In genomic region chr9:96644137-96644536, GRCh38 we compare ENCODE assay signal across 1 cellular context.
TF ChIP-seq lines count a peak whose summit lies in the region.

No MANE protein-coding gene starts in this region.

TF ChIP-seq in GM23338, 12 proteins besides CTCF, POLR2A, EP300 and RAD21 (continued from another document):
- TF ChIP-seq, protein P1, sequence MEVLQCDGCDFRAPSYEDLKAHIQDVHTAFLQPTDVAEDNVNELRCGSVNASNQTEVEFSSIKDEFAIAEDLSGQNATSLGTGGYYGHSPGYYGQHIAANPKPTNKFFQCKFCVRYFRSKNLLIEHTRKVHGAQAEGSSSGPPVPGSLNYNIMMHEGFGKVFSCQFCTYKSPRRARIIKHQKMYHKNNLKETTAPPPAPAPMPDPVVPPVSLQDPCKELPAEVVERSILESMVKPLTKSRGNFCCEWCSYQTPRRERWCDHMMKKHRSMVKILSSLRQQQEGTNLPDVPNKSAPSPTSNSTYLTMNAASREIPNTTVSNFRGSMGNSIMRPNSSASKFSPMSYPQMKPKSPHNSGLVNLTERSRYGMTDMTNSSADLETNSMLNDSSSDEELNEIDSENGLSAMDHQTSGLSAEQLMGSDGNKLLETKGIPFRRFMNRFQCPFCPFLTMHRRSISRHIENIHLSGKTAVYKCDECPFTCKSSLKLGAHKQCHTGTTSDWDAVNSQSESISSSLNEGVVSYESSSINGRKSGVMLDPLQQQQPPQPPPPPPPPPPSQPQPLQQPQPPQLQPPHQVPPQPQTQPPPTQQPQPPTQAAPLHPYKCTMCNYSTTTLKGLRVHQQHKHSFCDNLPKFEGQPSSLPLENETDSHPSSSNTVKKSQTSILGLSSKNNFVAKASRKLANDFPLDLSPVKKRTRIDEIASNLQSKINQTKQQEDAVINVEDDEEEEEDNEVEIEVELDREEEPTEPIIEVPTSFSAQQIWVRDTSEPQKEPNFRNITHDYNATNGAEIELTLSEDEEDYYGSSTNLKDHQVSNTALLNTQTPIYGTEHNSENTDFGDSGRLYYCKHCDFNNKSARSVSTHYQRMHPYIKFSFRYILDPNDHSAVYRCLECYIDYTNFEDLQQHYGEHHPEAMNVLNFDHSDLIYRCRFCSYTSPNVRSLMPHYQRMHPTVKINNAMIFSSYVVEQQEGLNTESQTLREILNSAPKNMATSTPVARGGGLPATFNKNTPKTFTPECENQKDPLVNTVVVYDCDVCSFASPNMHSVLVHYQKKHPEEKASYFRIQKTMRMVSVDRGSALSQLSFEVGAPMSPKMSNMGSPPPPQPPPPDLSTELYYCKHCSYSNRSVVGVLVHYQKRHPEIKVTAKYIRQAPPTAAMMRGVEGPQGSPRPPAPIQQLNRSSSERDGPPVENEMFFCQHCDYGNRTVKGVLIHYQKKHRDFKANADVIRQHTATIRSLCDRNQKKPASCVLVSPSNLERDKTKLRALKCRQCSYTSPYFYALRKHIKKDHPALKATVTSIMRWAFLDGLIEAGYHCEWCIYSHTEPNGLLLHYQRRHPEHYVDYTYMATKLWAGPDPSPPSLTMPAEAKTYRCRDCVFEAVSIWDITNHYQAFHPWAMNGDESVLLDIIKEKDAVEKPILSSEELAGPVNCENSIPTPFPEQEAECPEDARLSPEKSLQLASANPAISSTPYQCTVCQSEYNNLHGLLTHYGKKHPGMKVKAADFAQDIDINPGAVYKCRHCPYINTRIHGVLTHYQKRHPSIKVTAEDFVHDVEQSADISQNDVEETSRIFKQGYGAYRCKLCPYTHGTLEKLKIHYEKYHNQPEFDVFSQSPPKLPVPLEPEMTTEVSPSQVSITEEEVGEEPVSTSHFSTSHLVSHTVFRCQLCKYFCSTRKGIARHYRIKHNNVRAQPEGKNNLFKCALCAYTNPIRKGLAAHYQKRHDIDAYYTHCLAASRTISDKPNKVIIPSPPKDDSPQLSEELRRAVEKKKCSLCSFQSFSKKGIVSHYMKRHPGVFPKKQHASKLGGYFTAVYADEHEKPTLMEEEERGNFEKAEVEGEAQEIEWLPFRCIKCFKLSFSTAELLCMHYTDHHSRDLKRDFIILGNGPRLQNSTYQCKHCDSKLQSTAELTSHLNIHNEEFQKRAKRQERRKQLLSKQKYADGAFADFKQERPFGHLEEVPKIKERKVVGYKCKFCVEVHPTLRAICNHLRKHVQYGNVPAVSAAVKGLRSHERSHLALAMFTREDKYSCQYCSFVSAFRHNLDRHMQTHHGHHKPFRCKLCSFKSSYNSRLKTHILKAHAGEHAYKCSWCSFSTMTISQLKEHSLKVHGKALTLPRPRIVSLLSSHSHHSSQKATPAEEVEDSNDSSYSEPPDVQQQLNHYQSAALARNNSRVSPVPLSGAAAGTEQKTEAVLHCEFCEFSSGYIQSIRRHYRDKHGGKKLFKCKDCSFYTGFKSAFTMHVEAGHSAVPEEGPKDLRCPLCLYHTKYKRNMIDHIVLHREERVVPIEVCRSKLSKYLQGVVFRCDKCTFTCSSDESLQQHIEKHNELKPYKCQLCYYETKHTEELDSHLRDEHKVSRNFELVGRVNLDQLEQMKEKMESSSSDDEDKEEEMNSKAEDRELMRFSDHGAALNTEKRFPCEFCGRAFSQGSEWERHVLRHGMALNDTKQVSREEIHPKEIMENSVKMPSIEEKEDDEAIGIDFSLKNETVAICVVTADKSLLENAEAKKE (CRISPR knock-in tag; IDR thresholded peaks at IDR 0.05): no peak
